ENCODE assay signal across 10 cellular contexts in genomic region chr1:198597690-198598430, GRCh38. TPM values are rescaled to one million over a fixed set of nuclear protein-coding genes. Genes with fewer than 3 reads are reported as not detected.
DNase-seq lines count a peak whose midpoint lies in the region; ATAC-seq lines count a peak whose summit lies in the region.
"Had no signal": no experiment of that assay in that cellular context is flagged by ENCODE, and none has a peak within 500 bp of the region (broad histone marks: within the 10 kb centered on the region; RNA-seq: fewer than 3 reads in every experiment).

No MANE protein-coding gene starts in this region.

- ATAC-seq in GM18868 (IDR thresholded peaks at IDR 0.05; ENCODE audit: unreplicated experiment) (peak; percentile 27), HG03064 (IDR thresholded peaks at IDR 0.05; ENCODE audit: low read depth, unreplicated experiment) (peak; percentile 42), HG03521 (IDR thresholded peaks at IDR 0.05; ENCODE audit: unreplicated experiment) (no peak), HG03460 (IDR thresholded peaks at IDR 0.05; ENCODE audit: unreplicated experiment) (no peak), GM21737 (IDR thresholded peaks at IDR 0.05; ENCODE audit: unreplicated experiment) (no peak)
- no peak for ATAC-seq in activated naive CD4-positive, alpha-beta T cell treated with anti-CD3 and anti-CD28 coated beads, Interleukin-2, amount 50 U/mL, for 72 hours
- ATAC-seq: Panc1 had no signal

- DNase-seq in CD1c-positive myeloid dendritic cell (ENCODE audit: extremely low spot score) (peak; percentile 34), glomerular visceral epithelial cell (ENCODE audit: extremely low spot score) (no peak)
- no peak for DNase-seq in activated naive CD4-positive, alpha-beta T cell treated with anti-CD3 and anti-CD28 coated beads, Interleukin-2, amount 50 U/mL, for 72 hours (ENCODE audit: low spot score in 2 of 2)
- DNase-seq: MG63 had no signal

- peaks cover 34 to 57% of the 10 kb centered on the region in 2 donors for H3K36me3 Mint-ChIP-seq in activated naive CD4-positive, alpha-beta T cell treated with anti-CD3 and anti-CD28 coated beads, Interleukin-2, amount 50 U/mL, for 72 hours

- peak overlapping the region; percentile 75 to 96 for H3K27ac Mint-ChIP-seq in activated naive CD4-positive, alpha-beta T cell treated with anti-CD3 and anti-CD28 coated beads, Interleukin-2, amount 50 U/mL, for 72 hours

- peaks cover 24 to 33% of the 10 kb centered on the region in 2 donors for H3K9me3 Mint-ChIP-seq in activated naive CD4-positive, alpha-beta T cell treated with anti-CD3 and anti-CD28 coated beads, Interleukin-2, amount 50 U/mL, for 72 hours

RNA-seq across cellular contexts. Expression of gene PTPRC, which starts 41.0 kb away (rescaled TPM):
- 100 to 1,000 TPM; 433 to 644 TPM for total RNA-seq in activated naive CD4-positive, alpha-beta T cell treated with anti-CD3 and anti-CD28 coated beads, Interleukin-2, amount 50 U/mL, for 72 hours

RNA-seq across cellular contexts. Expression of gene ATP6V1G3, which starts 57.4 kb away (rescaled TPM):
- total RNA-seq in activated naive CD4-positive, alpha-beta T cell treated with anti-CD3 and anti-CD28 coated beads, Interleukin-2, amount 50 U/mL, for 72 hours, result under 1 TPM in 1 of 2 donors, not detected in 1; 0.56 TPM

Comparison
In these comparisons a context has a peak if more than half of its experiments do, and no peak if none do; other contexts are left out.
1. ATAC-seq: peak in GM18868 (single experiment) and HG03064 (single experiment); none in activated naive CD4-positive, alpha-beta T cell treated with anti-CD3 and anti-CD28 coated beads, Interleukin-2, amount 50 U/mL, for 72 hours (0 of 2), HG03521 (single experiment), HG03460 (single experiment) and GM21737 (single experiment).